Comparison of ENCODE assay signal across 8 cellular contexts in the genomic region with DNA sequence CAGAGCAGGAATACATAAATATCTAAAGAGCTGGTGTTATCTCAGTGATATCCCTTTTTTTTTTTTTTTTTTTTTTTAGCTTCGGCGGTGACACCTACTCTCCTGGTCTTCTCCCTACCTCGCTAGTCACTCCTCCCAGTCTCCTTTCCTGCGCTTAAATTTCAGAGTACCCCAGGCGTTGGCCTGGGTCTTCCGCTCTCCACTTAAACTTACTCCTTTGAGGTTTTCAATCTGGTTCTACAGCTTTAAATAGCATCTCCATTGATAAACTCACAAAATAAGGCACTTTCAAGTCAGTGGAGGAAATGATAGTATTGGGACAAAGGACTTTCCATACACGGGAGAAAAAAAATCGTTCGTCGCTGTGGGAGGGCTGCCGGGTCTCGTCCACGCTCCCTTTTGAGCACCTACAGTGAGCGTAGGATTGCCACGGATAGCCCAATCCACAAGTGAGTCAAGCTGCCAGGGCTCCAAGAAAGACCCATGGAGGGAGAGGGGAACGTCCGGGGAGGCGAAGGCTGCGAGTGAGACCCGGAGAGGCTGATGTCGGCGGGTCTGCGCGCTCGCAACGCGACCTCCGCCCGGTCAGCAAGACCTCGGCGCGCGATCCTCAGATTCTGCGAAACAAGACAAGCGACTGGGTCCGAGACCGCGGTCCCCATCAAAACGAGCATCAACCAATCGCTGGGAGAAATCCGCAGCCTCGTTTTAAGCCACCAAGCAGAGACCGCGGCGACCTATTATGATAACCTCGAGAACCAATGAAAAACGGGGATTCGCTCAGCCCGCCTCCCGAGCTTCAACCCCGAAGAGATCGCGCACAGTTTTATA. TPM values are rescaled to one million over a fixed set of nuclear protein-coding genes. Genes with fewer than 3 reads are reported as not detected.
DNase-seq lines count a peak whose midpoint lies in the region; ATAC-seq and TF ChIP-seq lines count a peak whose summit lies in the region.

No MANE protein-coding gene starts in this region.

- H3K4me3 ChIP-seq in AG10803 (ENCODE audit: low read length) = peak overlapping the region; percentile 88
- H3K4me3 ChIP-seq in colonic mucosa = peak overlapping the region; percentile 78

- ATAC-seq in HG03432 (IDR thresholded peaks at IDR 0.05; ENCODE audit: unreplicated experiment) = peak; percentile 85
- peak; percentile 86 for ATAC-seq in activated CD4-positive, alpha-beta T cell treated with anti-CD3 and anti-CD28 coated beads for 36 hours

- H3K4me1 Mint-ChIP-seq in activated CD4-positive, alpha-beta T cell treated with anti-CD3 and anti-CD28 coated beads for 36 hours = peaks cover 30% of the 10 kb centered on the region

- no peaks in the 10 kb centered on the region for H3K9me3 ChIP-seq in colonic mucosa

- TF ChIP-seq CTCF in AG10803 (conservative IDR thresholded peaks at IDR 0.05; ENCODE audit: low read length) (no peak), colonic mucosa (IDR thresholded peaks at IDR 0.05) (no peak)

- DNase-seq in AG10803 (ENCODE audit: low read depth) (peak; percentile 90), GM19238 (ENCODE audit: insufficient read length, low spot score) (peak; percentile 85), NCI-H510A (lab: John Stamatoyannopoulos, UW) (peak; percentile 90), colonic mucosa (peak; percentile 92), kidney tubule cell (ENCODE audit: low spot score) (peak; percentile 93)
- DNase-seq in activated CD4-positive, alpha-beta T cell treated with anti-CD3 and anti-CD28 coated beads for 36 hours = peak; percentile 92
- DNase-seq in stimulated activated CD4-positive, alpha-beta T cell treated with anti-CD3 and anti-CD28 coated beads, Interleukin-15, amount 100 ng/mL, for 48 hours (ENCODE audit: low read depth in 2 of 2) = peak; percentile 78 to 80

- peak overlapping the region; percentile 85 to 87 for H3K9ac ChIP-seq in colonic mucosa (ENCODE audit: low read depth in 2 of 2, low read length in 2 of 2)

- no peaks in the 10 kb centered on the region for H3K27me3 ChIP-seq in colonic mucosa

- peak overlapping the region; percentile 97 for H3K27ac ChIP-seq in colonic mucosa

- intact Hi-C loops in activated CD4-positive, alpha-beta T cell treated with anti-CD3 and anti-CD28 coated beads for 36 hours (cut with DNase I, micrococcal nuclease) = loop anchor here (1.0 to 5.0 kb wide), 6 partner anchors 57 to 1840 kb away; a partner anchor contains a TSS
- intact Hi-C loops in colonic mucosa (cut with DNase I) = loop anchor here (10.0 kb wide), 1 partner anchor 208 kb away; a partner anchor contains a TSS

- CTCF ChIA-PET in activated CD4-positive, alpha-beta T cell treated with anti-CD3 and anti-CD28 coated beads for 36 hours (lab: Charles Lee) = interaction anchor here (0.7 to 2.3 kb wide), 7 partner anchors 8 to 627 kb away, joined by 3 to 11 read pairs (median 4); no protein-coding TSS in a partner anchor

- H3K36me3 ChIP-seq in colonic mucosa = no peaks in the 10 kb centered on the region

- peaks cover 37% of the 10 kb centered on the region for H3K36me3 Mint-ChIP-seq in activated CD4-positive, alpha-beta T cell treated with anti-CD3 and anti-CD28 coated beads for 36 hours (ENCODE audit: low read depth)

- H3K27me3 Mint-ChIP-seq in activated CD4-positive, alpha-beta T cell treated with anti-CD3 and anti-CD28 coated beads for 36 hours = peaks cover 2% of the 10 kb centered on the region

- POLR2A ChIA-PET in activated CD4-positive, alpha-beta T cell treated with anti-CD3 and anti-CD28 coated beads for 36 hours (lab: Charles Lee) = interaction anchor here (0.5 to 2.3 kb wide), 9 partner anchors 9 to 1764 kb away, joined by 3 to 14 read pairs (median 4); a partner anchor contains a TSS

- peak overlapping the region; percentile 91 for H3K4me3 Mint-ChIP-seq in activated CD4-positive, alpha-beta T cell treated with anti-CD3 and anti-CD28 coated beads for 36 hours

- H3K27ac Mint-ChIP-seq in activated CD4-positive, alpha-beta T cell treated with anti-CD3 and anti-CD28 coated beads for 36 hours = peak overlapping the region; percentile 99

- H3K4me1 ChIP-seq in colonic mucosa = peaks cover 8% of the 10 kb centered on the region

- H3K9me3 Mint-ChIP-seq in activated CD4-positive, alpha-beta T cell treated with anti-CD3 and anti-CD28 coated beads for 36 hours (ENCODE audit: low read depth) = no peaks in the 10 kb centered on the region

RNA-seq across cellular contexts. Expression of a gene that starts 0.7 kb away (rescaled TPM):
- 100 to 1,000 TPM; 132 to 135 TPM for total RNA-seq in activated CD4-positive, alpha-beta T cell treated with anti-CD3 and anti-CD28 coated beads for 36 hours
- total RNA-seq in colonic mucosa = 100 to 1,000 TPM; 101 to 147 TPM

RNA-seq across cellular contexts. Expression of a gene that starts 50.5 kb away (rescaled TPM):
- total RNA-seq in activated CD4-positive, alpha-beta T cell treated with anti-CD3 and anti-CD28 coated beads for 36 hours = 1 to 10 TPM; 6.5 to 8.0 TPM
- 1 to 10 TPM; 4.5 to 8.8 TPM for total RNA-seq in colonic mucosa

Comparison
In these comparisons a context has a peak if more than half of its experiments do, and no peak if none do; other contexts are left out.
1. Peak in every context shown above with its lines: DNase-seq, ATAC-seq, H3K4me3 ChIP-seq and H3K27ac ChIP-seq.